Comparison of ENCODE assay signal across 1 cellular context in genomic region chr19:18683109-18683954, GRCh38.
TF ChIP-seq lines count a peak whose summit lies in the region.

Gene CRTC1, plus strand, starts transcription at chr19:18683680. Its CDS starts 23 bp downstream, at chr19:18683703.

TF ChIP-seq in HepG2, 621 proteins besides CTCF, POLR2A, EP300 and RAD21 (continued from another document and continues in another):
- TF ChIP-seq BCLAF1 (IDR thresholded peaks at IDR 0.05) = no peak
- TF ChIP-seq BRD4 (CRISPR knock-in tag; IDR thresholded peaks at IDR 0.05) = no peak
- TF ChIP-seq ATF7 (IDR thresholded peaks at IDR 0.05) = no peak
- no peak for TF ChIP-seq ATF7 (CRISPR knock-in tag; IDR thresholded peaks at IDR 0.05)
- TF ChIP-seq YY1 (IDR thresholded peaks at IDR 0.05; ENCODE audit: insufficient read depth, insufficient replicate concordance, low read depth, low read length) = peak; percentile 87
- no peak for TF ChIP-seq NFE2 (CRISPR knock-in tag; IDR thresholded peaks at IDR 0.05)
- TF ChIP-seq NPAS2 (CRISPR knock-in tag; IDR thresholded peaks at IDR 0.05; ENCODE audit: borderline replicate concordance) = no peak
- no peak for TF ChIP-seq FOXP1 (IDR thresholded peaks at IDR 0.05)
- no peak for TF ChIP-seq FOXP1 (CRISPR knock-in tag; IDR thresholded peaks at IDR 0.05)
- peak; percentile 66 for TF ChIP-seq ZFX (CRISPR knock-in tag; IDR thresholded peaks at IDR 0.05; ENCODE audit: low read depth)
- no peak for TF ChIP-seq SATB2 (CRISPR knock-in tag; IDR thresholded peaks at IDR 0.05)
- TF ChIP-seq PRDM4 (CRISPR knock-in tag; IDR thresholded peaks at IDR 0.05; ENCODE audit: borderline replicate concordance) = no peak
- peak; percentile 81 for TF ChIP-seq POLR2G (IDR thresholded peaks at IDR 0.05; ENCODE audit: low read depth, low read length)
- TF ChIP-seq, protein P1, sequence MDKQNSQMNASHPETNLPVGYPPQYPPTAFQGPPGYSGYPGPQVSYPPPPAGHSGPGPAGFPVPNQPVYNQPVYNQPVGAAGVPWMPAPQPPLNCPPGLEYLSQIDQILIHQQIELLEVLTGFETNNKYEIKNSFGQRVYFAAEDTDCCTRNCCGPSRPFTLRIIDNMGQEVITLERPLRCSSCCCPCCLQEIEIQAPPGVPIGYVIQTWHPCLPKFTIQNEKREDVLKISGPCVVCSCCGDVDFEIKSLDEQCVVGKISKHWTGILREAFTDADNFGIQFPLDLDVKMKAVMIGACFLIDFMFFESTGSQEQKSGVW (CRISPR knock-in tag; IDR thresholded peaks at IDR 0.05; ENCODE audit: borderline replicate concordance) = no peak
- TF ChIP-seq NR3C1 (CRISPR knock-in tag; IDR thresholded peaks at IDR 0.05) = no peak
- no peak for TF ChIP-seq ZNF207 (IDR thresholded peaks at IDR 0.05; ENCODE audit: borderline replicate concordance)
- TF ChIP-seq NBN (conservative IDR thresholded peaks at IDR 0.05) = no peak
- TF ChIP-seq NRL (CRISPR knock-in tag; IDR thresholded peaks at IDR 0.05; ENCODE audit: borderline replicate concordance) = no peak
- TF ChIP-seq, protein P2, sequence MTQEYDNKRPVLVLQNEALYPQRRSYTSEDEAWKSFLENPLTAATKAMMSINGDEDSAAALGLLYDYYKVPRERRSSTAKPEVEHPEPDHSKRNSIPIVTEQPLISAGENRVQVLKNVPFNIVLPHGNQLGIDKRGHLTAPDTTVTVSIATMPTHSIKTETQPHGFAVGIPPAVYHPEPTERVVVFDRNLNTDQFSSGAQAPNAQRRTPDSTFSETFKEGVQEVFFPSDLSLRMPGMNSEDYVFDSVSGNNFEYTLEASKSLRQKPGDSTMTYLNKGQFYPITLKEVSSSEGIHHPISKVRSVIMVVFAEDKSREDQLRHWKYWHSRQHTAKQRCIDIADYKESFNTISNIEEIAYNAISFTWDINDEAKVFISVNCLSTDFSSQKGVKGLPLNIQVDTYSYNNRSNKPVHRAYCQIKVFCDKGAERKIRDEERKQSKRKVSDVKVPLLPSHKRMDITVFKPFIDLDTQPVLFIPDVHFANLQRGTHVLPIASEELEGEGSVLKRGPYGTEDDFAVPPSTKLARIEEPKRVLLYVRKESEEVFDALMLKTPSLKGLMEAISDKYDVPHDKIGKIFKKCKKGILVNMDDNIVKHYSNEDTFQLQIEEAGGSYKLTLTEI (CRISPR knock-in tag; conservative IDR thresholded peaks at IDR 0.05) = no peak
- TF ChIP-seq ZBTB46 (CRISPR knock-in tag; IDR thresholded peaks at IDR 0.05; ENCODE audit: borderline replicate concordance) = no peak
- TF ChIP-seq KAT7 (CRISPR knock-in tag; IDR thresholded peaks at IDR 0.05; ENCODE audit: borderline replicate concordance) = no peak
- TF ChIP-seq MAFK (conservative IDR thresholded peaks at IDR 0.05 in 1 of 2, IDR thresholded peaks at IDR 0.05 in 1 of 2; ENCODE audit: low read length in 2 of 2) = no peak
- TF ChIP-seq ZNF275 (CRISPR knock-in tag; IDR thresholded peaks at IDR 0.05; ENCODE audit: borderline replicate concordance) = peak; percentile 78; the same call in 1 of the 2 replicates
- TF ChIP-seq ZNF614 (CRISPR knock-in tag; IDR thresholded peaks at IDR 0.05; ENCODE audit: borderline replicate concordance) = 0 out of 2 replicates have a peak, but pooled peaks have one; percentile 35
- no peak for TF ChIP-seq ZNF577 (CRISPR knock-in tag; IDR thresholded peaks at IDR 0.05; ENCODE audit: borderline replicate concordance, low read depth)
- TF ChIP-seq ZNF616 (CRISPR knock-in tag; IDR thresholded peaks at IDR 0.05; ENCODE audit: low read depth) = no peak
- TF ChIP-seq GATAD1 (CRISPR knock-in tag; IDR thresholded peaks at IDR 0.05) = 0 out of 2 replicates have a peak, but pooled peaks have one; percentile 19
- no peak for TF ChIP-seq KAT2B (IDR thresholded peaks at IDR 0.05; ENCODE audit: borderline replicate concordance, low read depth, low read length)
- TF ChIP-seq SOX6 (IDR thresholded peaks at IDR 0.05) = no peak
- 0 out of 2 replicates have a peak, but pooled peaks have one; percentile 31 for TF ChIP-seq SOX6 (CRISPR knock-in tag; IDR thresholded peaks at IDR 0.05)
- TF ChIP-seq KDM3A (CRISPR knock-in tag; IDR thresholded peaks at IDR 0.05; ENCODE audit: low read depth) = no peak
- no peak for TF ChIP-seq HMGA1 (CRISPR knock-in tag; conservative IDR thresholded peaks at IDR 0.05)
- no peak for TF ChIP-seq IRX3 (CRISPR knock-in tag; IDR thresholded peaks at IDR 0.05; ENCODE audit: borderline replicate concordance, low read depth)
- no peak for TF ChIP-seq ZNF484 (CRISPR knock-in tag; IDR thresholded peaks at IDR 0.05; ENCODE audit: borderline replicate concordance, low read depth)
- TF ChIP-seq GABPB1 (CRISPR knock-in tag; IDR thresholded peaks at IDR 0.05) = peak; percentile 24; the same call in 1 of the 2 replicates
- TF ChIP-seq FOSL2 (CRISPR knock-in tag; IDR thresholded peaks at IDR 0.05) = 0 out of 2 replicates have a peak, but pooled peaks have one; percentile 17
- TF ChIP-seq RBM22 (optimal IDR thresholded peaks at IDR 0.05; ENCODE audit: low read length) = no peak
- TF ChIP-seq RFX5 (IDR thresholded peaks at IDR 0.05; ENCODE audit: low read depth, low read length) = no peak
- no peak for TF ChIP-seq ZNF232 (CRISPR knock-in tag; IDR thresholded peaks at IDR 0.05; ENCODE audit: borderline replicate concordance)
- TF ChIP-seq TBX3 (IDR thresholded peaks at IDR 0.05; ENCODE audit: borderline replicate concordance) = no peak
- no peak for TF ChIP-seq GZF1 (CRISPR knock-in tag; IDR thresholded peaks at IDR 0.05)
- TF ChIP-seq PRDM10 (CRISPR knock-in tag; IDR thresholded peaks at IDR 0.05; ENCODE audit: low read depth) = 0 out of 2 replicates have a peak, but pooled peaks have one; percentile 40
- TF ChIP-seq ZNF34 (CRISPR knock-in tag; IDR thresholded peaks at IDR 0.05; ENCODE audit: borderline replicate concordance) = peak; percentile 80; the same call in 1 of the 2 replicates
- TF ChIP-seq HMG20A (CRISPR knock-in tag; IDR thresholded peaks at IDR 0.05; ENCODE audit: borderline replicate concordance) = no peak
- no peak for TF ChIP-seq TARDBP (CRISPR knock-in tag; IDR thresholded peaks at IDR 0.05)
- no peak for TF ChIP-seq ZNF121 (CRISPR knock-in tag; IDR thresholded peaks at IDR 0.05)
- TF ChIP-seq SMAD3 (CRISPR knock-in tag; IDR thresholded peaks at IDR 0.05) = no peak
- TF ChIP-seq, protein P3, sequence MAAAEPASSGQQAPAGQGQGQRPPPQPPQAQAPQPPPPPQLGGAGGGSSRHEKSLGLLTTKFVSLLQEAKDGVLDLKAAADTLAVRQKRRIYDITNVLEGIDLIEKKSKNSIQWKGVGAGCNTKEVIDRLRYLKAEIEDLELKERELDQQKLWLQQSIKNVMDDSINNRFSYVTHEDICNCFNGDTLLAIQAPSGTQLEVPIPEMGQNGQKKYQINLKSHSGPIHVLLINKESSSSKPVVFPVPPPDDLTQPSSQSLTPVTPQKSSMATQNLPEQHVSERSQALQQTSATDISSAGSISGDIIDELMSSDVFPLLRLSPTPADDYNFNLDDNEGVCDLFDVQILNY (CRISPR knock-in tag; conservative IDR thresholded peaks at IDR 0.05) = no peak
- TF ChIP-seq TRIM24 (CRISPR knock-in tag; IDR thresholded peaks at IDR 0.05) = no peak
- TF ChIP-seq RCOR2 (CRISPR knock-in tag; IDR thresholded peaks at IDR 0.05) = peak; percentile 70; the same call in 1 of the 2 replicates
- TF ChIP-seq ZBTB14 (CRISPR knock-in tag; IDR thresholded peaks at IDR 0.05) = peak; percentile 83
- no peak for TF ChIP-seq ZFP41 (CRISPR knock-in tag; IDR thresholded peaks at IDR 0.05; ENCODE audit: borderline replicate concordance)
- no peak for TF ChIP-seq ZNF383 (CRISPR knock-in tag; IDR thresholded peaks at IDR 0.05; ENCODE audit: borderline replicate concordance)
